In genomic region chr3:66473181-66473580, GRCh38 we compare ENCODE assay signal across 7 cellular contexts. TPM values are rescaled to one million over a fixed set of nuclear protein-coding genes. Genes with fewer than 3 reads are reported as not detected.
DNase-seq lines count a peak whose midpoint lies in the region; ATAC-seq and TF ChIP-seq lines count a peak whose summit lies in the region.

No MANE protein-coding gene starts in this region.

- H3K4me3 Mint-ChIP-seq in activated T-helper 17 cell treated with anti-CD3 and anti-CD28 coated beads, Interleukin-2, amount 50 U/mL, for 72 hours: no peak overlapping the region

- H3K36me3 Mint-ChIP-seq in activated T-helper 17 cell treated with anti-CD3 and anti-CD28 coated beads, Interleukin-2, amount 50 U/mL, for 72 hours (ENCODE audit: low read depth): peaks cover 26% of the 10 kb centered on the region

- TF ChIP-seq CTCF in RWPE2 (IDR thresholded peaks at IDR 0.05; ENCODE audit: poor library complexity, severe bottlenecking) (no peak), GM10248 (IDR thresholded peaks at IDR 0.05; ENCODE audit: control extremely low read depth, extremely low read depth, low read depth, missing control alignments) (no peak)

- POLR2A ChIA-PET in GM10248 (lab: Yijun Ruan, JAX): no interaction called here

- H3K27ac ChIP-seq in RWPE2 (ENCODE audit: poor library complexity, severe bottlenecking): peak overlapping the region; percentile 79

- no peak overlapping the region for H3K27ac Mint-ChIP-seq in activated T-helper 17 cell treated with anti-CD3 and anti-CD28 coated beads, Interleukin-2, amount 50 U/mL, for 72 hours

- no peaks in the 10 kb centered on the region for H3K9me3 Mint-ChIP-seq in activated T-helper 17 cell treated with anti-CD3 and anti-CD28 coated beads, Interleukin-2, amount 50 U/mL, for 72 hours

- intact Hi-C loops in sciatic nerve (cut with DNase I): no loop called here

- H3K27me3 Mint-ChIP-seq in activated T-helper 17 cell treated with anti-CD3 and anti-CD28 coated beads, Interleukin-2, amount 50 U/mL, for 72 hours: no peaks in the 10 kb centered on the region

- ATAC-seq in RWPE2 (ENCODE audit: low read depth) (no peak), sciatic nerve (peak; percentile 53)
- ATAC-seq in activated T-helper 17 cell treated with anti-CD3 and anti-CD28 coated beads, Interleukin-2, amount 50 U/mL, for 72 hours (replicated peaks): no peak

- H3K4me1 ChIP-seq in RWPE2 (ENCODE audit: insufficient read depth, poor library complexity, severe bottlenecking) (peaks cover 27% of the 10 kb centered on the region), endocrine pancreas (ENCODE audit: control insufficient read depth, insufficient read depth, low read length) (peaks cover 24% of the 10 kb centered on the region)

- H3K9me3 ChIP-seq in RWPE2 (ENCODE audit: severe bottlenecking) (no peaks in the 10 kb centered on the region), endocrine pancreas (ENCODE audit: control insufficient read depth, low read length) (no peaks in the 10 kb centered on the region)

- H3K4me3 ChIP-seq in RWPE2 (ENCODE audit: severe bottlenecking) (no peak overlapping the region), endocrine pancreas (ENCODE audit: control insufficient read depth, insufficient read depth, low read length) (peak overlapping the region; percentile 23)

- H3K9ac ChIP-seq in endocrine pancreas (ENCODE audit: control insufficient read depth, insufficient read depth, low read length): peak overlapping the region; percentile 30

- H3K36me3 ChIP-seq in RWPE2 (ENCODE audit: low read depth) (no peaks in the 10 kb centered on the region), endocrine pancreas (ENCODE audit: control insufficient read depth, insufficient read depth, low read length) (no peaks in the 10 kb centered on the region)

- no peaks in the 10 kb centered on the region for H3K27me3 ChIP-seq in RWPE2 (ENCODE audit: insufficient read depth, poor library complexity, severe bottlenecking)
- no peaks in the 10 kb centered on the region for H3K27me3 ChIP-seq in endocrine pancreas (ENCODE audit: control insufficient read depth, insufficient read depth, low read length)

- peak; percentile 27 for DNase-seq in ELR (ENCODE audit: low read depth)
- DNase-seq in RWPE2 (ENCODE audit: low spot score): no peak
- DNase-seq in sciatic nerve (ENCODE audit: low spot score): no peak
- no peak for DNase-seq in GM10248 (ENCODE audit: extremely low spot score)
- no peak for DNase-seq in NCI-H1930 (lab: John Stamatoyannopoulos, UW)

- H3K4me1 Mint-ChIP-seq in activated T-helper 17 cell treated with anti-CD3 and anti-CD28 coated beads, Interleukin-2, amount 50 U/mL, for 72 hours: peaks cover 48% of the 10 kb centered on the region

- CTCF ChIA-PET in GM10248 (lab: Yijun Ruan, JAX): interaction anchor here (1.1 to 2.7 kb wide), 7 partner anchors 10 to 66 kb away, joined by 4 to 15 read pairs (median 5); no protein-coding TSS in a partner anchor

RNA-seq across cellular contexts. Expression of gene LRIG1, which starts 27.6 kb away (rescaled TPM):
- total RNA-seq in sciatic nerve: 50.8 TPM
- 10 to 100 TPM; 43.3 to 54.1 TPM for total RNA-seq in activated T-helper 17 cell treated with anti-CD3 and anti-CD28 coated beads, Interleukin-2, amount 50 U/mL, for 72 hours
